ENCODE assay signal across 8 cellular contexts in genomic region chr4:105471566-105472176, GRCh38. TPM values are rescaled to one million over a fixed set of nuclear protein-coding genes. Genes with fewer than 3 reads are reported as not detected.
A peak's percentile ranks its signal among the peaks of the same experiment; 100 is the strongest.
DNase-seq lines count a peak whose midpoint lies in the region; ATAC-seq, FAIRE-seq and TF ChIP-seq lines count a peak whose summit lies in the region.

No MANE protein-coding gene starts in this region.

- peak overlapping the region; percentile 95 for H3K9ac ChIP-seq in keratinocyte (ENCODE audit: control insufficient read depth, extremely low read depth, insufficient read depth, low read length)

- peak overlapping the region; percentile 85 to 92 (median 85) for H3K4me3 ChIP-seq in keratinocyte (ENCODE audit: control insufficient read depth in 2 of 3, extremely low read depth in 1 of 3, insufficient read depth in 2 of 3, low read depth in 1 of 3, low read length in 3 of 3)

- DNase-seq in activated gamma-delta T cell treated with Interleukin-2 at 50 U/mL for 16 hours: peak; percentile 68
- DNase-seq in activated gamma-delta T cell (lab: John Stamatoyannopoulos, UW): no peak
- peak; percentile 13 for DNase-seq in NCI-H2081 treated with DMSO at 0.1 percent for 48 hours (lab: John Stamatoyannopoulos, UW)
- DNase-seq in WTC11 (ENCODE audit: low spot score): peak; percentile 72
- peak in 47 of 61 donors; percentile 1 to 67 (median 22) for DNase-seq in caudate nucleus (lab: John Stamatoyannopoulos, UW)
- DNase-seq in keratinocyte (ENCODE audit: low read depth, low spot score): peak; percentile 30
- DNase-seq in stimulated activated CD4-positive, alpha-beta T cell treated with anti-CD3 and anti-CD28 coated beads, Interleukin-1b, Interleukin-23, amount 100 ng/mL, for 1 hour (ENCODE audit: low read depth in 2 of 2): peak; percentile 20 to 30

- H3K27me3 Mint-ChIP-seq in WTC11 (ENCODE audit: low read depth): peaks cover 23% of the 10 kb centered on the region

- peak; percentile 48; the same call in 1 of the 2 replicates for TF ChIP-seq CTCF in WTC11 (IDR thresholded peaks at IDR 0.05)
- TF ChIP-seq CTCF in keratinocyte (optimal IDR thresholded peaks at IDR 0.05 in 1 of 3, IDR thresholded peaks at IDR 0.05 in 1 of 3, conservative IDR thresholded peaks at IDR 0.05 in 1 of 3; ENCODE audit: extremely low read depth in 1 of 3, insufficient read depth in 2 of 3, low read length in 3 of 3): peak; percentile 69 to 85 (median 73)

- ATAC-seq in HG03039 (IDR thresholded peaks at IDR 0.05; ENCODE audit: unreplicated experiment): peak; percentile 26
- peak; percentile 67 for ATAC-seq in WTC11

- H3K4me3 Mint-ChIP-seq in WTC11: peak overlapping the region; percentile 98

- no peak overlapping the region for H2AFZ ChIP-seq in keratinocyte (ENCODE audit: control insufficient read depth, low read length)

- H3K4me1 ChIP-seq in keratinocyte (ENCODE audit: control insufficient read depth, extremely low read depth, insufficient read depth, low read length): peaks cover 16% of the 10 kb centered on the region

- no peaks in the 10 kb centered on the region for H4K20me1 ChIP-seq in keratinocyte (ENCODE audit: control insufficient read depth, extremely low read depth, insufficient read depth, low read length)

- no peaks in the 10 kb centered on the region for H3K36me3 Mint-ChIP-seq in WTC11

- H3K9me3 Mint-ChIP-seq in WTC11: no peaks in the 10 kb centered on the region

- no peak for FAIRE-seq in keratinocyte (lab: Jason Lieb, UNC)

- H3K27ac ChIP-seq in caudate nucleus (ENCODE audit: low read depth, low read length) (peak overlapping the region; percentile 9), keratinocyte (ENCODE audit: control insufficient read depth, insufficient read depth, low read length) (peak overlapping the region; percentile 89)

- H3K4me2 ChIP-seq in keratinocyte (ENCODE audit: control insufficient read depth, extremely low read depth, insufficient read depth, low read depth, low read length): peak overlapping the region; percentile 93

- H3K79me2 ChIP-seq in keratinocyte (ENCODE audit: control insufficient read depth, insufficient read depth, low read length): peaks cover 62% of the 10 kb centered on the region

- no peaks in the 10 kb centered on the region for H3K27me3 ChIP-seq in keratinocyte (ENCODE audit: control insufficient read depth, extremely low read depth, insufficient read depth, low read length)

- H3K27ac Mint-ChIP-seq in WTC11: no peak overlapping the region; the same call in 1 of the 2 replicates

- dilution Hi-C loops in keratinocyte (cut with MboI; ENCODE audit: extremely low pct_ligation_motif_present, low sequenced_read_pairs): no loop called here

- H3K4me1 Mint-ChIP-seq in WTC11: peaks cover 22% of the 10 kb centered on the region

- H3K36me3 ChIP-seq in keratinocyte (ENCODE audit: control insufficient read depth in 2 of 2, extremely low read depth in 1 of 2, insufficient read depth in 2 of 2, low read length in 2 of 2): peaks cover 1 to 2% of the 10 kb centered on the region in 2 experiments

- CTCF ChIA-PET in WTC11 (lab: Charles Lee): no interaction called here

- POLR2A ChIA-PET in WTC11 (lab: Charles Lee): no interaction called here

- H3K9me3 ChIP-seq in keratinocyte (ENCODE audit: control insufficient read depth, low read depth, low read length): no peaks in the 10 kb centered on the region

- no peaks in the 10 kb centered on the region for H3K9me1 ChIP-seq in keratinocyte (ENCODE audit: control insufficient read depth, extremely low read depth, insufficient read depth, low read length)

TF ChIP-seq in WTC11, 78 proteins besides CTCF, POLR2A, EP300 and RAD21:
- TF ChIP-seq ESRRA (CRISPR knock-in tag; IDR thresholded peaks at IDR 0.05; ENCODE audit: borderline replicate concordance) (no peak), FOXP4 (CRISPR knock-in tag; IDR thresholded peaks at IDR 0.05) (no peak), ZNF121 (CRISPR knock-in tag; IDR thresholded peaks at IDR 0.05) (0 out of 2 replicates have a peak, but pooled peaks have one; percentile 17)

RNA-seq across cellular contexts. Expression of gene PPA2, which starts 2.2 kb away (rescaled TPM):
- total RNA-seq in WTC11 (2021): 50.8 to 69.0 TPM (median 64.0 TPM) in 3 replicates
- polyA plus RNA-seq in keratinocyte: 68.7 to 174 TPM (median 123 TPM) in 3 replicates
- 58.6 TPM for polyA plus RNA-seq in keratinocyte (2011; ENCODE audit: low read depth)
- polyA plus RNA-seq in keratinocyte (2011; cell fraction: cytosol; rRNA removed): 95.8 and 182 TPM in 2 replicates
- 61.6 and 80.2 TPM in 2 replicates for polyA plus RNA-seq in keratinocyte (2011; cell fraction: nucleus; rRNA removed)
- 93.1 and 96.8 TPM in 2 replicates for polyA plus RNA-seq in keratinocyte (2012; ENCODE audit: low replicate concordance)
- 12.2 to 46.0 TPM (median 22.4 TPM) in 3 replicates for polyA minus RNA-seq in keratinocyte
- 160 TPM for polyA minus RNA-seq in keratinocyte (2011; cell fraction: cytosol; rRNA and poly(A)+ RNA removed)
- 40.0 and 63.5 TPM in 2 replicates for polyA minus RNA-seq in keratinocyte (2011; cell fraction: nucleus; rRNA and poly(A)+ RNA removed)
